1 cellular context compared by ENCODE assay signal in genomic region chr18:58398648-58399398, GRCh38.
TF ChIP-seq lines count a peak whose summit lies in the region.

No MANE protein-coding gene starts in this region.

TF ChIP-seq in HepG2, 621 proteins besides CTCF, POLR2A, EP300 and RAD21 (continued from another document and continues in another):
- TF ChIP-seq, protein P1, sequence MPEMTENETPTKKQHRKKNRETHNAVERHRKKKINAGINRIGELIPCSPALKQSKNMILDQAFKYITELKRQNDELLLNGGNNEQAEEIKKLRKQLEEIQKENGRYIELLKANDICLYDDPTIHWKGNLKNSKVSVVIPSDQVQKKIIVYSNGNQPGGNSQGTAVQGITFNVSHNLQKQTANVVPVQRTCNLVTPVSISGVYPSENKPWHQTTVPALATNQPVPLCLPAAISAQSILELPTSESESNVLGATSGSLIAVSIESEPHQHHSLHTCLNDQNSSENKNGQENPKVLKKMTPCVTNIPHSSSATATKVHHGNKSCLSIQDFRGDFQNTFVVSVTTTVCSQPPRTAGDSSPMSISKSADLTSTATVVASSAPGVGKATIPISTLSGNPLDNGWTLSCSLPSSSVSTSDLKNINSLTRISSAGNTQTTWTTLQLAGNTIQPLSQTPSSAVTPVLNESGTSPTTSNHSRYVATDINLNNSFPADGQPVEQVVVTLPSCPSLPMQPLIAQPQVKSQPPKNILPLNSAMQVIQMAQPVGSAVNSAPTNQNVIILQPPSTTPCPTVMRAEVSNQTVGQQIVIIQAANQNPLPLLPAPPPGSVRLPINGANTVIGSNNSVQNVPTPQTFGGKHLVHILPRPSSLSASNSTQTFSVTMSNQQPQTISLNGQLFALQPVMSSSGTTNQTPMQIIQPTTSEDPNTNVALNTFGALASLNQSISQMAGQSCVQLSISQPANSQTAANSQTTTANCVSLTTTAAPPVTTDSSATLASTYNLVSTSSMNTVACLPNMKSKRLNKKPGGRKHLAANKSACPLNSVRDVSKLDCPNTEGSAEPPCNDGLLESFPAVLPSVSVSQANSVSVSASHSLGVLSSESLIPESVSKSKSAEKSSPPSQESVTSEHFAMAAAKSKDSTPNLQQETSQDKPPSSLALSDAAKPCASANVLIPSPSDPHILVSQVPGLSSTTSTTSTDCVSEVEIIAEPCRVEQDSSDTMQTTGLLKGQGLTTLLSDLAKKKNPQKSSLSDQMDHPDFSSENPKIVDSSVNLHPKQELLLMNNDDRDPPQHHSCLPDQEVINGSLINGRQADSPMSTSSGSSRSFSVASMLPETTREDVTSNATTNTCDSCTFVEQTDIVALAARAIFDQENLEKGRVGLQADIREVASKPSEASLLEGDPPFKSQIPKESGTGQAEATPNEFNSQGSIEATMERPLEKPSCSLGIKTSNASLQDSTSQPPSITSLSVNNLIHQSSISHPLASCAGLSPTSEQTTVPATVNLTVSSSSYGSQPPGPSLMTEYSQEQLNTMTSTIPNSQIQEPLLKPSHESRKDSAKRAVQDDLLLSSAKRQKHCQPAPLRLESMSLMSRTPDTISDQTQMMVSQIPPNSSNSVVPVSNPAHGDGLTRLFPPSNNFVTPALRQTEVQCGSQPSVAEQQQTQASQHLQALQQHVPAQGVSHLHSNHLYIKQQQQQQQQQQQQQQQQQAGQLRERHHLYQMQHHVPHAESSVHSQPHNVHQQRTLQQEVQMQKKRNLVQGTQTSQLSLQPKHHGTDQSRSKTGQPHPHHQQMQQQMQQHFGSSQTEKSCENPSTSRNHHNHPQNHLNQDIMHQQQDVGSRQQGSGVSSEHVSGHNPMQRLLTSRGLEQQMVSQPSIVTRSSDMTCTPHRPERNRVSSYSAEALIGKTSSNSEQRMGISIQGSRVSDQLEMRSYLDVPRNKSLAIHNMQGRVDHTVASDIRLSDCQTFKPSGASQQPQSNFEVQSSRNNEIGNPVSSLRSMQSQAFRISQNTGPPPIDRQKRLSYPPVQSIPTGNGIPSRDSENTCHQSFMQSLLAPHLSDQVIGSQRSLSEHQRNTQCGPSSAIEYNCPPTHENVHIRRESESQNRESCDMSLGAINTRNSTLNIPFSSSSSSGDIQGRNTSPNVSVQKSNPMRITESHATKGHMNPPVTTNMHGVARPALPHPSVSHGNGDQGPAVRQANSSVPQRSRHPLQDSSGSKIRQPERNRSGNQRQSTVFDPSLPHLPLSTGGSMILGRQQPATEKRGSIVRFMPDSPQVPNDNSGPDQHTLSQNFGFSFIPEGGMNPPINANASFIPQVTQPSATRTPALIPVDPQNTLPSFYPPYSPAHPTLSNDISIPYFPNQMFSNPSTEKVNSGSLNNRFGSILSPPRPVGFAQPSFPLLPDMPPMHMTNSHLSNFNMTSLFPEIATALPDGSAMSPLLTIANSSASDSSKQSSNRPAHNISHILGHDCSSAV (CRISPR knock-in tag; IDR thresholded peaks at IDR 0.05; ENCODE audit: borderline replicate concordance), result no peak
- TF ChIP-seq POGZ (CRISPR knock-in tag; IDR thresholded peaks at IDR 0.05), result peak; percentile 51; the same call in 1 of the 2 replicates
- no peak for TF ChIP-seq ZNF549 (CRISPR knock-in tag; IDR thresholded peaks at IDR 0.05)
- TF ChIP-seq ZNF382 (CRISPR knock-in tag; IDR thresholded peaks at IDR 0.05; ENCODE audit: borderline replicate concordance), result no peak
- no peak for TF ChIP-seq DR1 (CRISPR knock-in tag; IDR thresholded peaks at IDR 0.05)
- TF ChIP-seq ZNF572 (CRISPR knock-in tag; IDR thresholded peaks at IDR 0.05), result no peak
- no peak for TF ChIP-seq MYPOP (CRISPR knock-in tag; IDR thresholded peaks at IDR 0.05)
- TF ChIP-seq AFF4 (CRISPR knock-in tag; IDR thresholded peaks at IDR 0.05), result peak; percentile 59; the same call in 1 of the 2 replicates
- TF ChIP-seq MED1 (CRISPR knock-in tag; IDR thresholded peaks at IDR 0.05), result peak; percentile 95
- no peak for TF ChIP-seq ZSCAN30 (CRISPR knock-in tag; IDR thresholded peaks at IDR 0.05)
- no peak for TF ChIP-seq HNRNPK (IDR thresholded peaks at IDR 0.05; ENCODE audit: low read depth, low read length, poor library complexity, severe bottlenecking)
- no peak for TF ChIP-seq TFDP2 (CRISPR knock-in tag; IDR thresholded peaks at IDR 0.05)
- TF ChIP-seq FOXA1 (IDR thresholded peaks at IDR 0.05), result no peak
- TF ChIP-seq FOXA1 (CRISPR knock-in tag; IDR thresholded peaks at IDR 0.05), result no peak
- peak; percentile 39; the same call in 1 of the 2 replicates for TF ChIP-seq NCOA2 (CRISPR knock-in tag; IDR thresholded peaks at IDR 0.05)
- TF ChIP-seq RXRA (CRISPR knock-in tag; IDR thresholded peaks at IDR 0.05), result peak; percentile 56; the same call in 1 of the 2 replicates
- peak; percentile 73; the same call in 1 of the 2 replicates for TF ChIP-seq MEIS1 (CRISPR knock-in tag; IDR thresholded peaks at IDR 0.05; ENCODE audit: borderline replicate concordance)
- TF ChIP-seq THYN1 (CRISPR knock-in tag; IDR thresholded peaks at IDR 0.05; ENCODE audit: borderline replicate concordance, low read depth), result no peak; the same call in 1 of the 2 replicates
- no peak for TF ChIP-seq ZNF10 (CRISPR knock-in tag; IDR thresholded peaks at IDR 0.05; ENCODE audit: borderline replicate concordance, low read depth)
- TF ChIP-seq GPN1 (CRISPR knock-in tag; IDR thresholded peaks at IDR 0.05; ENCODE audit: borderline replicate concordance), result no peak
- 0 out of 2 replicates have a peak, but pooled peaks have one; percentile 59 for TF ChIP-seq RCOR2 (CRISPR knock-in tag; IDR thresholded peaks at IDR 0.05)
- no peak for TF ChIP-seq ZNF296 (CRISPR knock-in tag; conservative IDR thresholded peaks at IDR 0.05)
- no peak for TF ChIP-seq ZNF749 (CRISPR knock-in tag; IDR thresholded peaks at IDR 0.05; ENCODE audit: borderline replicate concordance)
- TF ChIP-seq SSRP1 (CRISPR knock-in tag; IDR thresholded peaks at IDR 0.05), result no peak; the same call in 1 of the 2 replicates
- no peak for TF ChIP-seq HNRNPL (IDR thresholded peaks at IDR 0.05; ENCODE audit: low read depth, low read length)
- TF ChIP-seq, protein P2, sequence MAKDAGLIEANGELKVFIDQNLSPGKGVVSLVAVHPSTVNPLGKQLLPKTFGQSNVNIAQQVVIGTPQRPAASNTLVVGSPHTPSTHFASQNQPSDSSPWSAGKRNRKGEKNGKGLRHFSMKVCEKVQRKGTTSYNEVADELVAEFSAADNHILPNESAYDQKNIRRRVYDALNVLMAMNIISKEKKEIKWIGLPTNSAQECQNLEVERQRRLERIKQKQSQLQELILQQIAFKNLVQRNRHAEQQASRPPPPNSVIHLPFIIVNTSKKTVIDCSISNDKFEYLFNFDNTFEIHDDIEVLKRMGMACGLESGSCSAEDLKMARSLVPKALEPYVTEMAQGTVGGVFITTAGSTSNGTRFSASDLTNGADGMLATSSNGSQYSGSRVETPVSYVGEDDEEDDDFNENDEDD (CRISPR knock-in tag; IDR thresholded peaks at IDR 0.05; ENCODE audit: borderline replicate concordance), result peak; percentile 51; the same call in 1 of the 2 replicates
- TF ChIP-seq, protein P3, sequence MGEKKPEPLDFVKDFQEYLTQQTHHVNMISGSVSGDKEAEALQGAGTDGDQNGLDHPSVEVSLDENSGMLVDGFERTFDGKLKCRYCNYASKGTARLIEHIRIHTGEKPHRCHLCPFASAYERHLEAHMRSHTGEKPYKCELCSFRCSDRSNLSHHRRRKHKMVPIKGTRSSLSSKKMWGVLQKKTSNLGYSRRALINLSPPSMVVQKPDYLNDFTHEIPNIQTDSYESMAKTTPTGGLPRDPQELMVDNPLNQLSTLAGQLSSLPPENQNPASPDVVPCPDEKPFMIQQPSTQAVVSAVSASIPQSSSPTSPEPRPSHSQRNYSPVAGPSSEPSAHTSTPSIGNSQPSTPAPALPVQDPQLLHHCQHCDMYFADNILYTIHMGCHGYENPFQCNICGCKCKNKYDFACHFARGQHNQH (CRISPR knock-in tag; IDR thresholded peaks at IDR 0.05), result no peak
- TF ChIP-seq, protein P4, sequence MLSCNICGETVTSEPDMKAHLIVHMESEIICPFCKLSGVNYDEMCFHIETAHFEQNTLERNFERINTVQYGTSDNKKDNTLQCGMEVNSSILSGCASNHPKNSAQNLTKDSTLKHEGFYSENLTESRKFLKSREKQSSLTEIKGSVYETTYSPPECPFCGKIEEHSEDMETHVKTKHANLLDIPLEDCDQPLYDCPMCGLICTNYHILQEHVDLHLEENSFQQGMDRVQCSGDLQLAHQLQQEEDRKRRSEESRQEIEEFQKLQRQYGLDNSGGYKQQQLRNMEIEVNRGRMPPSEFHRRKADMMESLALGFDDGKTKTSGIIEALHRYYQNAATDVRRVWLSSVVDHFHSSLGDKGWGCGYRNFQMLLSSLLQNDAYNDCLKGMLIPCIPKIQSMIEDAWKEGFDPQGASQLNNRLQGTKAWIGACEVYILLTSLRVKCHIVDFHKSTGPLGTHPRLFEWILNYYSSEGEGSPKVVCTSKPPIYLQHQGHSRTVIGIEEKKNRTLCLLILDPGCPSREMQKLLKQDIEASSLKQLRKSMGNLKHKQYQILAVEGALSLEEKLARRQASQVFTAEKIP (CRISPR knock-in tag; IDR thresholded peaks at IDR 0.05; ENCODE audit: borderline replicate concordance), result no peak
- TF ChIP-seq SAP130 (CRISPR knock-in tag; IDR thresholded peaks at IDR 0.05; ENCODE audit: low read depth), result peak; percentile 48; the same call in 1 of the 2 replicates
- no peak for TF ChIP-seq ZFP36 (IDR thresholded peaks at IDR 0.05; ENCODE audit: borderline replicate concordance, low read depth, low read length, partially characterized antibody)
- TF ChIP-seq, protein P5, sequence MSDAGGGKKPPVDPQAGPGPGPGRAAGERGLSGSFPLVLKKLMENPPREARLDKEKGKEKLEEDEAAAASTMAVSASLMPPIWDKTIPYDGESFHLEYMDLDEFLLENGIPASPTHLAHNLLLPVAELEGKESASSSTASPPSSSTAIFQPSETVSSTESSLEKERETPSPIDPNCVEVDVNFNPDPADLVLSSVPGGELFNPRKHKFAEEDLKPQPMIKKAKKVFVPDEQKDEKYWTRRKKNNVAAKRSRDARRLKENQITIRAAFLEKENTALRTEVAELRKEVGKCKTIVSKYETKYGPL (CRISPR knock-in tag; IDR thresholded peaks at IDR 0.05), result no peak
- TF ChIP-seq ZNF12 (CRISPR knock-in tag; IDR thresholded peaks at IDR 0.05), result no peak
- TF ChIP-seq PATZ1 (CRISPR knock-in tag; IDR thresholded peaks at IDR 0.05), result no peak; the same call in 1 of the 2 replicates
- TF ChIP-seq SMC3 (IDR thresholded peaks at IDR 0.05; ENCODE audit: low read length), result no peak
- 0 out of 2 replicates have a peak, but pooled peaks have one; percentile 20 for TF ChIP-seq SIX1 (CRISPR knock-in tag; IDR thresholded peaks at IDR 0.05; ENCODE audit: borderline replicate concordance)
- peak; percentile 24; the same call in 1 of the 2 replicates for TF ChIP-seq ZNF614 (CRISPR knock-in tag; IDR thresholded peaks at IDR 0.05; ENCODE audit: borderline replicate concordance)
- TF ChIP-seq, protein P6, sequence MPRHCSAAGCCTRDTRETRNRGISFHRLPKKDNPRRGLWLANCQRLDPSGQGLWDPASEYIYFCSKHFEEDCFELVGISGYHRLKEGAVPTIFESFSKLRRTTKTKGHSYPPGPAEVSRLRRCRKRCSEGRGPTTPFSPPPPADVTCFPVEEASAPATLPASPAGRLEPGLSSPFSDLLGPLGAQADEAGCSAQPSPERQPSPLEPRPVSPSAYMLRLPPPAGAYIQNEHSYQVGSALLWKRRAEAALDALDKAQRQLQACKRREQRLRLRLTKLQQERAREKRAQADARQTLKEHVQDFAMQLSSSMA (CRISPR knock-in tag; IDR thresholded peaks at IDR 0.05), result no peak
